5 cellular contexts compared by ENCODE assay signal in the genomic region with DNA sequence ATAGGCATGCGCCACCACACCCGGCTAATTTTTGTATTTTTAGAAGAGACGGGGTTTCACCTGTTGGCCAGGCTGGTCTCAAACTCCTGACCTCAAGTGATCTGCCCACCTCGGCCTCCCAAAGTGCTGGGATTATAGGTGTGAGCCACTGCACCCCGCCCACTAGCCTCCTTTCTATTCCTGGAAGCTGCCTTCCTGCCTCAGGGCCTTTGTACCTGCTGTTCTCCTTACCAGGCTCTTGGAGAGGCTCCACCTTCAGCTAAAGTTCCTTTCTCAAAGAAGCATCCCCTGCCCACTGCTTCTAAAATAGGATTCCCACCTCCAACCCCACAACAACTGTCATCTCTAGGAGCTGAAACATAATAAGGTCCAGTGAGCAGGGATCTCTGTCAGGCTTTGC. TPM values are rescaled to one million over a fixed set of nuclear protein-coding genes. Genes with fewer than 3 reads are reported as not detected.
A peak's percentile ranks its signal among the peaks of the same experiment; 100 is the strongest.
DNase-seq lines count a peak whose midpoint lies in the region; ATAC-seq, FAIRE-seq and TF ChIP-seq lines count a peak whose summit lies in the region.
"Not testable (repeated sequence)": the region's sequence is repeated elsewhere in the genome, so short reads cannot be mapped to it uniquely, and the experiment has no call there.

No MANE protein-coding gene starts in this region.

- H3K27me3 ChIP-seq in HepG2 (ENCODE audit: control insufficient read depth in 1 of 2, insufficient read depth in 2 of 2, low read length in 2 of 2); osteoblast (ENCODE audit: insufficient read depth, low read length): not testable (repeated sequence)

- TF ChIP-seq EP300 in HepG2 (IDR thresholded peaks at IDR 0.05; ENCODE audit: low read depth in 2 of 2, low read length in 2 of 2); HepG2 (CRISPR knock-in tag; IDR thresholded peaks at IDR 0.05; ENCODE audit: borderline replicate concordance): not testable (repeated sequence)

- DNase-seq in NCI-H69 (lab: John Stamatoyannopoulos, UW) = peak; percentile 25
- DNase-seq in MCF 10A (ENCODE audit: unreplicated experiment); HepG2 (ENCODE audit: low spot score): not testable (repeated sequence)
- peak; percentile 13 for DNase-seq in osteoblast (ENCODE audit: insufficient read length, low spot score, missing footprints)

- 93% methylated on average over 5 of the region's 5 CpGs for WGBS in HepG2 (ENCODE audit: low lambda C conversion rate)

- not testable (repeated sequence) for H3K36me3 Mint-ChIP-seq in MCF 10A (ENCODE audit: insufficient read depth, unreplicated experiment)

- CTCF ChIA-PET in HEK293 (lab: Yijun Ruan, JAX) = interaction anchor here (0.6 to 1.7 kb wide), 4 partner anchors 10 to 72 kb away, joined by 3 to 5 read pairs (median 3); no protein-coding TSS in a partner anchor
- CTCF ChIA-PET in MCF 10A (lab: Yijun Ruan, JAX) = interaction anchor here (0.6 to 1.0 kb wide), 2 partner anchors 17 to 24 kb away, joined by 3 to 5 read pairs; a partner anchor contains a TSS
- CTCF ChIA-PET in HepG2 (lab: Yijun Ruan, JAX; ENCODE audit: low intra/inter-chr PET ratio, low total read pairs) = not testable (repeated sequence)

- not testable (repeated sequence) for H2AFZ ChIP-seq in HepG2 (ENCODE audit: low read length); osteoblast (ENCODE audit: low read length)

- H3K27ac Mint-ChIP-seq in MCF 10A (ENCODE audit: low read depth, unreplicated experiment) = peak overlapping the region; percentile 51

- not testable (repeated sequence) for TF ChIP-seq RAD21 in HepG2 (CRISPR knock-in tag; IDR thresholded peaks at IDR 0.05)

- not testable (repeated sequence) for H4K20me1 ChIP-seq in HepG2 (ENCODE audit: insufficient read depth, low read length); osteoblast (ENCODE audit: insufficient read depth, low read length)

- not testable (repeated sequence) for H3K79me2 ChIP-seq in HepG2 (ENCODE audit: insufficient read depth, low read length); osteoblast (ENCODE audit: insufficient read depth, low read length)

- in situ Hi-C loops in HepG2 (cut with HindIII; ENCODE audit: extremely low pct_ligation_motif_present, low pct_unique_long_range_greater_than_20kb) = not testable (repeated sequence)

- not testable (repeated sequence) for H3K9me3 ChIP-seq in HEK293 (ENCODE audit: control insufficient read depth, insufficient read depth, low read depth, low read length); HepG2 (ENCODE audit: low read length); osteoblast (ENCODE audit: low read depth, low read length)

- not testable (repeated sequence) for BruUV-seq in MCF 10A (replicated peaks; lab: Mats Ljungman, UMichigan); HepG2 (replicated peaks; lab: Mats Ljungman, UMichigan)

- H3K9me3 Mint-ChIP-seq in MCF 10A (ENCODE audit: unreplicated experiment) = not testable (repeated sequence)

- not testable (repeated sequence) for H3K4me3 ChIP-seq in HEK293 (ENCODE audit: low read depth, low read length); HepG2 (replicated peaks in 1 of 3; ENCODE audit: insufficient read depth in 1 of 3, low read depth in 2 of 3, low read length in 3 of 3); osteoblast (ENCODE audit: insufficient read depth, low read length)

- H3K4me1 ChIP-seq in HEK293 (ENCODE audit: control insufficient read depth, insufficient read depth, low read length); osteoblast (ENCODE audit: insufficient read depth, low read length): not testable (repeated sequence)
- peaks cover 75% of the 10 kb centered on the region for H3K4me1 ChIP-seq in HepG2 (ENCODE audit: insufficient read depth, low read length)

- not testable (repeated sequence) for TF ChIP-seq CTCF in HEK293 (tag by site-specific recombination; IDR thresholded peaks at IDR 0.05); MCF 10A (IDR thresholded peaks at IDR 0.05; ENCODE audit: unreplicated experiment); HepG2 (CRISPR knock-in tag; IDR thresholded peaks at IDR 0.05); osteoblast (IDR thresholded peaks at IDR 0.05; ENCODE audit: extremely low read depth, low read depth, low read length)

- H3K27ac ChIP-seq in HEK293 (ENCODE audit: extremely low read depth, low read depth, low read length); HepG2 (ENCODE audit: extremely low read length, insufficient read depth, low read length); osteoblast (ENCODE audit: low read depth, low read length): not testable (repeated sequence)

- H3K9ac ChIP-seq in HepG2 (ENCODE audit: insufficient read depth, low read depth, low read length) = not testable (repeated sequence)

- H3K4me2 ChIP-seq in HepG2 (ENCODE audit: low read depth, low read length); osteoblast (ENCODE audit: insufficient read depth, low read length): not testable (repeated sequence)

- POLR2A ChIA-PET in HEK293 (lab: Yijun Ruan, JAX) = interaction anchor here (0.6 to 1.2 kb wide), 3 partner anchors 24 to 71 kb away, joined by 3 to 5 read pairs (median 5); a partner anchor contains a TSS
- POLR2A ChIA-PET in MCF 10A (lab: Yijun Ruan, JAX) = interaction anchor here (1.6 to 19.6 kb wide), 6 partner anchors 9 to 71 kb away, joined by 5 to 640 read pairs (median 112); a partner anchor contains a TSS
- POLR2A ChIA-PET in HepG2 (lab: Yijun Ruan, JAX) = interaction anchor here (0.6 to 4.9 kb wide), 4 partner anchors 10 to 109 kb away, joined by 3 to 65 read pairs (median 28); a partner anchor contains a TSS

- ATAC-seq in HepG2 = not testable (repeated sequence)

- not testable (repeated sequence) for H3K36me3 ChIP-seq in HEK293 (ENCODE audit: control insufficient read depth in 2 of 2, insufficient read depth in 1 of 2, low read length in 2 of 2); HepG2 (replicated peaks in 1 of 2; ENCODE audit: control insufficient read depth in 1 of 2, insufficient read depth in 2 of 2, low read length in 2 of 2); osteoblast (ENCODE audit: insufficient read depth, low read length)

- not testable (repeated sequence) for H3K4me3 Mint-ChIP-seq in MCF 10A (ENCODE audit: unreplicated experiment)

- peaks cover 21% of the 10 kb centered on the region for H3K4me1 Mint-ChIP-seq in MCF 10A (ENCODE audit: insufficient read depth, unreplicated experiment)

- H3K27me3 Mint-ChIP-seq in MCF 10A (ENCODE audit: insufficient read depth, unreplicated experiment) = not testable (repeated sequence)

- intact Hi-C loops in MCF 10A (cut with micrococcal nuclease) = loop anchor here (5.0 kb wide), 1 partner anchor 38 kb away; no protein-coding TSS in a partner anchor
- intact Hi-C loops in HepG2 (cut with micrococcal nuclease; ENCODE audit: unreplicated experiment) = not testable (repeated sequence)

- not testable (repeated sequence) for FAIRE-seq in HepG2 (lab: Jason Lieb, UNC)

- not testable (repeated sequence) for TF ChIP-seq POLR2A in HepG2 (IDR thresholded peaks at IDR 0.05; ENCODE audit: insufficient read depth in 1 of 2, low read depth in 2 of 2, low read length in 2 of 2)

TF ChIP-seq in HEK293, 187 proteins besides CTCF, POLR2A, EP300 and RAD21:
- peak; percentile 93 for TF ChIP-seq ZNF623 (tag by site-specific recombination; IDR thresholded peaks at IDR 0.05)

TF ChIP-seq in HepG2, 621 proteins besides CTCF, POLR2A, EP300 and RAD21:
- 0 out of 2 replicates have a peak, but pooled peaks have one; percentile 26 for TF ChIP-seq ZSCAN30 (CRISPR knock-in tag; IDR thresholded peaks at IDR 0.05)
- TF ChIP-seq ZMYM3 (CRISPR knock-in tag; IDR thresholded peaks at IDR 0.05) = peak; percentile 86

RNA-seq across cellular contexts. Expression of a gene that starts 23.9 kb away (rescaled TPM):
- total RNA-seq in MCF 10A (2022) = 56.9 and 62.1 TPM in 2 replicates
- 48.9 and 66.9 TPM in 2 replicates for total RNA-seq in HepG2 (2016; rRNA removed; fragmentation: Illumina TruSeq; extraction: Trizol)
- 7.3 and 7.5 TPM in 2 replicates for total RNA-seq in HepG2 (2016; cell fraction: cytosol; rRNA removed; fragmentation: Illumina TruSeq; extraction: Trizol; ENCODE audit: low read depth)
- total RNA-seq in HepG2 (2016; cell fraction: insoluble cytoplasmic fraction; rRNA removed; fragmentation: Illumina TruSeq; extraction: Trizol) = 48.9 and 59.5 TPM in 2 replicates
- total RNA-seq in HepG2 (2016; cell fraction: membrane; rRNA removed; fragmentation: Illumina TruSeq; extraction: Trizol) = 13.7 and 14.3 TPM in 2 replicates
- 36.4 and 38.7 TPM in 2 replicates for total RNA-seq in HepG2 (2016; cell fraction: nucleus; rRNA removed; fragmentation: Illumina TruSeq; extraction: Trizol)
- 23.6 and 24.8 TPM in 2 replicates for polyA plus RNA-seq in HepG2 (2011; rRNA removed)
- polyA plus RNA-seq in HepG2 (2011; cell fraction: cytosol; rRNA removed) = 19.6 and 23.9 TPM in 2 replicates
- polyA plus RNA-seq in HepG2 (2011; cell fraction: nucleus; rRNA removed) = 28.8 and 31.8 TPM in 2 replicates
- polyA plus RNA-seq in HepG2 (2012) = 24.9 and 33.1 TPM in 2 replicates
- 1.9 and 2.2 TPM in 2 replicates for polyA plus RNA-seq in HepG2 (2016; cell fraction: cytosol; fragmentation: Illumina TruSeq; extraction: Trizol; ENCODE audit: low read depth)
- polyA plus RNA-seq in HepG2 (2016; cell fraction: insoluble cytoplasmic fraction; fragmentation: Illumina TruSeq; extraction: Trizol; ENCODE audit: low read depth) = 37.7 and 41.9 TPM in 2 replicates
- polyA plus RNA-seq in HepG2 (2016; cell fraction: membrane; fragmentation: Illumina TruSeq; extraction: Trizol; ENCODE audit: low read depth) = 4.4 and 5.7 TPM in 2 replicates
- 36.7 and 42.2 TPM in 2 replicates for polyA plus RNA-seq in HepG2 (2016; cell fraction: nucleus; fragmentation: Illumina TruSeq; extraction: Trizol; ENCODE audit: insufficient read depth, low read depth)
- polyA minus RNA-seq in HepG2 (2011; rRNA and poly(A)+ RNA removed; ENCODE audit: low replicate concordance) = 67.3 and 93.6 TPM in 2 replicates
- polyA minus RNA-seq in HepG2 (2011; cell fraction: cytosol; rRNA and poly(A)+ RNA removed) = 36.8 and 37.9 TPM in 2 replicates
- polyA minus RNA-seq in HepG2 (2011; cell fraction: nucleus; rRNA and poly(A)+ RNA removed) = 37.6 and 44.9 TPM in 2 replicates
- total RNA-seq in osteoblast = 39.2 and 42.3 TPM in 2 replicates
